In the genomic region with DNA sequence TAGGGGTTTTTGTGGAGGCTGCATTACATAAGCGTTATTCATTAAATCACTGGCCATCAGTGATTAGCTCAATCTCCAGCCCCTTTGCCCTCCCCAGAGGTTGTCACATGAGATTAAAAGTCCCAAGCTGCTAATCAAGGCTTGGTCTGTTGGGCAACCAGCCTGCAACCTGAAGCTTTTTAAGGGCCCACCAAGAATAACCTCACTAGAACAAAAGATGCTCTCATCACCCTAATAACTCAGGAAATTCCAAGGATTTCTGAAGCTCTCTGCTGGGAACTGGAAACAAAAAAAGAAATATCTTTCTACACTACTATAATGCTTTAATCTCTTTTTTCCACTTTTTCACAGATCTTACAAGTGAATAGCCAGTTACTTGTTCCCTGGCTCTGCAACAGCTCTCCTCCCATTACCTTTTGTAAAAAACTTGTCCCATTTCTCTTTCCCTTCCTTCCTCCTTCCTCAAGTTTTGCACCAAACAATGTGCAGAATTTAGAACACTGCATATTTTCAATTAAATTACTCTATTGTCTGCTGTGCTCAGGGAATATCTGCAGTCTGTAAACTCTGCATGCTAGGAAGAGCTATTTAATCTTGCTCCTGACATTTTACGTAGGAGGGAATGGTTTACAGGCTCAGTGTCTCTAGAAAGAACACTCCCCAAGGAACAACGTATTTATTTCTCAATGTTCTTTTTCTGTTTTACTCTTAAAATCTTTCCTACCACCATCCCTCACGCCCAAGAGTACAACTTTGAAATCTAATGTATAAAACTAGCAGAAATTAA, we compare ENCODE assay signal across 11 cellular contexts.
DNase-seq lines count a peak whose midpoint lies in the region; ATAC-seq and TF ChIP-seq lines count a peak whose summit lies in the region.
"Had no signal": no experiment of that assay in that cellular context is flagged by ENCODE, and none has a peak within 500 bp of the region (broad histone marks: within the 10 kb centered on the region; RNA-seq: fewer than 3 reads in every experiment).

No MANE protein-coding gene starts in this region.

- H3K27me3 ChIP-seq in sigmoid colon = no peaks in the 10 kb centered on the region

- peak overlapping the region; percentile 4 to 35 (median 20) for H3K27ac ChIP-seq in sigmoid colon

- no peak for TF ChIP-seq POLR2A in sigmoid colon (IDR thresholded peaks at IDR 0.05)

- H3K9me3 ChIP-seq in sigmoid colon = no peaks in the 10 kb centered on the region

- TF ChIP-seq EP300 in sigmoid colon (IDR thresholded peaks at IDR 0.05) = no peak

- no peak for TF ChIP-seq CTCF in cardiac fibroblast (IDR thresholded peaks at IDR 0.05; ENCODE audit: low read depth, low read length)
- TF ChIP-seq CTCF in sigmoid colon (IDR thresholded peaks at IDR 0.05) = no peak

- no peak for ATAC-seq in GM21381 (IDR thresholded peaks at IDR 0.05; ENCODE audit: unreplicated experiment)
- ATAC-seq in GM21737 (IDR thresholded peaks at IDR 0.05; ENCODE audit: unreplicated experiment) = no peak
- ATAC-seq in GM19035 (IDR thresholded peaks at IDR 0.05; ENCODE audit: unreplicated experiment) = no peak

- H3K4me3 ChIP-seq in cardiac fibroblast (replicated peaks in 1 of 2; ENCODE audit: low read depth in 2 of 2, low read length in 2 of 2) = no peak overlapping the region
- no peak overlapping the region for H3K4me3 ChIP-seq in sigmoid colon

- peaks cover 0 to 24% (median 10%) of the 10 kb centered on the region in 4 donors for H3K4me1 ChIP-seq in sigmoid colon

- WGBS in sigmoid colon, 2 donors = 78 to 88% methylated on average over 4 of the region's 4 CpGs

- intact Hi-C loops in sigmoid colon (cut with DNase I) = no loop called here

- peak; percentile 69 for DNase-seq in HT1080 (ENCODE audit: low read depth)
- peak; percentile 57 to 86 for DNase-seq in cardiac fibroblast (ENCODE audit: low read depth in 2 of 2)
- DNase-seq in iPS-NIHi11 (ENCODE audit: low spot score) = peak; percentile 4
- DNase-seq in sigmoid colon = no peak
- DNase-seq in NCI-H226 = no peak
- DNase-seq: MV-4-11, NCI-H526, SHP77 treated with DMSO at 0.1 percent for 48 hours had no signal

- H3K36me3 ChIP-seq in sigmoid colon = no peaks in the 10 kb centered on the region

Comparison
In these comparisons a context has a peak if more than half of its experiments do, and no peak if none do; other contexts are left out.
1. DNase-seq: peak in HT1080 (single experiment), cardiac fibroblast (2 of 2) and iPS-NIHi11 (single experiment); none in sigmoid colon (single experiment) and NCI-H226 (single experiment).